Comparison of ENCODE assay signal across 8 cellular contexts in genomic region chr17:75271233-75271954, GRCh38. TPM values are rescaled to one million over a fixed set of nuclear protein-coding genes. Genes with fewer than 3 reads are reported as not detected.
DNase-seq lines count a peak whose midpoint lies in the region; ATAC-seq and TF ChIP-seq lines count a peak whose summit lies in the region.

No MANE protein-coding gene starts in this region.

- H3K27ac Mint-ChIP-seq in activated CD8-positive, alpha-beta T cell treated with anti-CD3 and anti-CD28 coated beads for 36 hours = peak overlapping the region; percentile 81
- H3K27ac Mint-ChIP-seq in effector memory CD8-positive, alpha-beta T cell = peak overlapping the region; percentile 79 to 84
- peak overlapping the region; percentile 8 for H3K27ac Mint-ChIP-seq in mesothelial cell of epicardium

- CTCF ChIA-PET in activated CD8-positive, alpha-beta T cell treated with anti-CD3 and anti-CD28 coated beads for 36 hours (lab: Charles Lee) = interaction anchor here (0.6 to 6.5 kb wide), 35 partner anchors 10 to 309 kb away, joined by 3 to 107 read pairs (median 4); partner anchors contain the start of genes GGA3, GRB2, MRPS7 and NT5C

- no peaks in the 10 kb centered on the region for H3K27me3 Mint-ChIP-seq in activated CD8-positive, alpha-beta T cell treated with anti-CD3 and anti-CD28 coated beads for 36 hours
- H3K27me3 Mint-ChIP-seq in effector memory CD8-positive, alpha-beta T cell = no peaks in the 10 kb centered on the region
- no peaks in the 10 kb centered on the region for H3K27me3 Mint-ChIP-seq in mesothelial cell of epicardium (ENCODE audit: low read depth)

- intact Hi-C loops in activated CD8-positive, alpha-beta T cell treated with anti-CD3 and anti-CD28 coated beads for 36 hours (cut with micrococcal nuclease) = no loop called here

- H3K9me3 Mint-ChIP-seq in activated CD8-positive, alpha-beta T cell treated with anti-CD3 and anti-CD28 coated beads for 36 hours = no peaks in the 10 kb centered on the region
- no peaks in the 10 kb centered on the region for H3K9me3 Mint-ChIP-seq in effector memory CD8-positive, alpha-beta T cell
- no peaks in the 10 kb centered on the region for H3K9me3 Mint-ChIP-seq in mesothelial cell of epicardium

- peak overlapping the region; percentile 86 for H3K4me3 Mint-ChIP-seq in activated CD8-positive, alpha-beta T cell treated with anti-CD3 and anti-CD28 coated beads for 36 hours
- peak overlapping the region; percentile 81 to 86 for H3K4me3 Mint-ChIP-seq in effector memory CD8-positive, alpha-beta T cell
- peak overlapping the region; percentile 71 for H3K4me3 Mint-ChIP-seq in mesothelial cell of epicardium

- peaks cover 32% of the 10 kb centered on the region for H3K4me1 Mint-ChIP-seq in activated CD8-positive, alpha-beta T cell treated with anti-CD3 and anti-CD28 coated beads for 36 hours (ENCODE audit: low read depth)
- peaks cover 20 to 22% of the 10 kb centered on the region in 2 donors for H3K4me1 Mint-ChIP-seq in effector memory CD8-positive, alpha-beta T cell (ENCODE audit: low read depth in 2 of 2)
- H3K4me1 Mint-ChIP-seq in mesothelial cell of epicardium = peaks cover 17% of the 10 kb centered on the region

- peaks cover 35% of the 10 kb centered on the region for H3K36me3 Mint-ChIP-seq in activated CD8-positive, alpha-beta T cell treated with anti-CD3 and anti-CD28 coated beads for 36 hours (ENCODE audit: low read depth)
- peaks cover 10% of the 10 kb centered on the region for H3K36me3 Mint-ChIP-seq in effector memory CD8-positive, alpha-beta T cell (ENCODE audit: insufficient read depth)
- H3K36me3 Mint-ChIP-seq in mesothelial cell of epicardium = peaks cover 3% of the 10 kb centered on the region

- peak; percentile 66 for TF ChIP-seq CTCF in activated CD8-positive, alpha-beta T cell treated with anti-CD3 and anti-CD28 coated beads for 36 hours (IDR thresholded peaks at IDR 0.05)
- TF ChIP-seq CTCF in mesothelial cell of epicardium (IDR thresholded peaks at IDR 0.05; ENCODE audit: unreplicated experiment) = peak; percentile 75

- ATAC-seq in GM18873 (IDR thresholded peaks at IDR 0.05; ENCODE audit: low FRiP score, unreplicated experiment) (peak; percentile 39), HG03108 (IDR thresholded peaks at IDR 0.05; ENCODE audit: unreplicated experiment) (peak; percentile 66)
- peak; percentile 91 for ATAC-seq in activated CD8-positive, alpha-beta T cell treated with anti-CD3 and anti-CD28 coated beads for 36 hours
- ATAC-seq in effector memory CD8-positive, alpha-beta T cell (replicated peaks) = peak; percentile 87

- POLR2A ChIA-PET in activated CD8-positive, alpha-beta T cell treated with anti-CD3 and anti-CD28 coated beads for 36 hours (lab: Charles Lee) = interaction anchor here (0.6 to 7.2 kb wide), 22 partner anchors 10 to 247 kb away, joined by 3 to 105 read pairs (median 4); partner anchors contain the start of genes GGA3, GRB2, MRPS7 and NUP85

- DNase-seq in AG08396 (ENCODE audit: low spot score) (peak; percentile 98), NCI-H526 treated with DMSO at 0.1 percent for 48 hours (lab: John Stamatoyannopoulos, UW) (peak; percentile 50), mesothelial cell of epicardium (ENCODE audit: low spot score in 2 of 2, unreplicated experiment in 2 of 2) (peak; percentile 78 to 93)
- DNase-seq in activated CD8-positive, alpha-beta T cell treated with anti-CD3 and anti-CD28 coated beads for 36 hours = peak; percentile 87
- DNase-seq in effector memory CD8-positive, alpha-beta T cell = peak; percentile 83 to 92 (median 90)
- DNase-seq in stimulated activated CD8-positive, alpha-beta memory T cell treated with anti-CD3 and anti-CD28 coated beads, Interleukin-15, amount 100 ng/mL, for 48 hours (ENCODE audit: low read depth in 2 of 2) = peak; percentile 81 to 84

RNA-seq across cellular contexts. Expression of gene MIF4GD, which starts 0.4 kb away (rescaled TPM):
- 10 to 100 TPM; 42.4 to 43.8 TPM for total RNA-seq in activated CD8-positive, alpha-beta T cell treated with anti-CD3 and anti-CD28 coated beads for 36 hours
- 10.6 to 11.5 TPM (median 11.2 TPM) in 3 replicates for total RNA-seq in mesothelial cell of epicardium

RNA-seq across cellular contexts. Expression of gene MRPS7, which starts 9.7 kb away (rescaled TPM):
- total RNA-seq in activated CD8-positive, alpha-beta T cell treated with anti-CD3 and anti-CD28 coated beads for 36 hours = 10 to 100 TPM; 76.3 to 80.0 TPM
- total RNA-seq in mesothelial cell of epicardium = 44.2 to 49.2 TPM (median 45.3 TPM) in 3 replicates

RNA-seq across cellular contexts. Expression of gene GGA3, which starts 10.0 kb away (rescaled TPM):
- 10 to 100 TPM; 65.5 to 65.8 TPM for total RNA-seq in activated CD8-positive, alpha-beta T cell treated with anti-CD3 and anti-CD28 coated beads for 36 hours
- 54.6 to 61.2 TPM (median 58.3 TPM) in 3 replicates for total RNA-seq in mesothelial cell of epicardium

RNA-seq across cellular contexts. Expression of gene SLC25A19, which starts 17.8 kb away (rescaled TPM):
- total RNA-seq in activated CD8-positive, alpha-beta T cell treated with anti-CD3 and anti-CD28 coated beads for 36 hours = 10 to 100 TPM; 55.1 to 55.2 TPM
- total RNA-seq in mesothelial cell of epicardium = 9.8 to 10.4 TPM (median 10.3 TPM) in 3 replicates

Comparison
In these comparisons a context has a peak if more than half of its experiments do, and no peak if none do; other contexts are left out.
1. Peak in every context shown above with its lines: DNase-seq and ATAC-seq.
2. ATAC-seq: peak in every context shown above with its lines; median percentile 91 in activated CD8-positive, alpha-beta T cell treated with anti-CD3 and anti-CD28 coated beads for 36 hours; 87 in effector memory CD8-positive, alpha-beta T cell; 66 in HG03108; 39 in GM18873.
3. H3K27ac Mint-ChIP-seq: peak in every context shown above with its lines; median percentile 82 in effector memory CD8-positive, alpha-beta T cell; 81 in activated CD8-positive, alpha-beta T cell treated with anti-CD3 and anti-CD28 coated beads for 36 hours; 8 in mesothelial cell of epicardium.